ENCODE assay signal across 10 cellular contexts in the genomic region with DNA sequence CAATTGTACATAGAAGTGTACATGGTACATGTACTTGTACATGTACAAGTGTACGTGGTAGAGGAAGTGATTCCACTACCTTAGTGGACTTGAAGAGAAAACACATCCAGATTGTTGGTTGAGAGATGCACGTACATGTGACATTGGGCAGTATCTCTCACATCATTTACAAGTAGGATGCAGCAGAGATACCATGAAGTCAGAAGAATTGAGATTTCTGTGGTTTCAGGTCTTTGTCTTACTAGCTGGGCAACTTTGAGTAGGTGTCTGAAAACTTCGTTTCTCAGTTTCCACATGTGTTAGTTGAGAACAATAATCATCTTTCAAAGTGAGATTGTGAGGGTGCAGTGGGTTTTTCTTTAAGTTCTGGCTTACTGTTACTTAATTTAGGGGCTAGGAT. TPM values are rescaled to one million over a fixed set of nuclear protein-coding genes. Genes with fewer than 3 reads are reported as not detected.
DNase-seq lines count a peak whose midpoint lies in the region; ATAC-seq, FAIRE-seq and TF ChIP-seq lines count a peak whose summit lies in the region.
"Had no signal": no experiment of that assay in that cellular context is flagged by ENCODE, and none has a peak within 500 bp of the region (broad histone marks: within the 10 kb centered on the region; RNA-seq: fewer than 3 reads in every experiment).

No MANE protein-coding gene starts in this region.

- no peak for TF ChIP-seq POLR2A in GM12892 (IDR thresholded peaks at IDR 0.05; ENCODE audit: low read depth, low read length)

- FAIRE-seq in GM12892 (lab: Jason Lieb, UNC), result no peak

- peak; percentile 5 for DNase-seq in GM12892 (ENCODE audit: insufficient read length)
- peak; percentile 4 for DNase-seq in GM19238 (ENCODE audit: insufficient read length, low spot score)
- no peak for DNase-seq in NCI-H2227 treated with DMSO at 0.1 percent for 48 hours (lab: John Stamatoyannopoulos, UW)
- DNase-seq in NCI-H1694 treated with DMSO at 0.1 percent for 48 hours (lab: John Stamatoyannopoulos, UW), result no peak
- DNase-seq in Ammon's horn (ENCODE audit: low spot score), result no peak
- DNase-seq in middle frontal gyrus (ENCODE audit: extremely low spot score, low spot score), result no peak
- DNase-seq: C1 segment of cervical spinal cord, sigmoid colon had no signal

- peak; percentile 84 for ATAC-seq in HG02759 (IDR thresholded peaks at IDR 0.05; ENCODE audit: unreplicated experiment)
- ATAC-seq in HG03520 (IDR thresholded peaks at IDR 0.05; ENCODE audit: unreplicated experiment), result peak; percentile 97

RNA-seq across cellular contexts. Expression of gene CLDN12, which starts 21.5 kb away (rescaled TPM):
- 9.5 TPM for polyA plus RNA-seq in GM12892 (2012; ENCODE audit: missing spikeins)

RNA-seq across cellular contexts. Expression of gene PTTG1IP2, which starts 44.7 kb away (rescaled TPM):
- not detected for polyA plus RNA-seq in GM12892 (2012; ENCODE audit: missing spikeins)
- polyA plus RNA-seq: sigmoid colon had no signal

Comparison
In these comparisons a context has a peak if more than half of its experiments do, and no peak if none do; other contexts are left out.
1. DNase-seq: peak in GM12892 (single experiment) and GM19238 (single experiment); none in NCI-H2227 treated with DMSO at 0.1 percent for 48 hours (single experiment), NCI-H1694 treated with DMSO at 0.1 percent for 48 hours (single experiment), Ammon's horn (single experiment) and middle frontal gyrus (single experiment).